ENCODE assay signal across 9 cellular contexts in genomic region chr1:160646711-160647328, GRCh38. TPM values are rescaled to one million over a fixed set of nuclear protein-coding genes. Genes with fewer than 3 reads are reported as not detected.
A peak's percentile ranks its signal among the peaks of the same experiment; 100 is the strongest.
DNase-seq lines count a peak whose midpoint lies in the region; ATAC-seq, FAIRE-seq and TF ChIP-seq lines count a peak whose summit lies in the region.
"Had no signal": no experiment of that assay in that cellular context is flagged by ENCODE, and none has a peak within 500 bp of the region (broad histone marks: within the 10 kb centered on the region; RNA-seq: fewer than 3 reads in every experiment).

Gene SLAMF1 (minus strand): TSS chr1:160647044. CDS start chr1:160646945, 99 bp downstream.

- H3K27me3 ChIP-seq in K562 (ENCODE audit: control insufficient read depth in 2 of 2, insufficient read depth in 2 of 2, low read length in 2 of 2) (no peaks in the 10 kb centered on the region), thoracic aorta (replicated peaks; ENCODE audit: insufficient read depth) (no peaks in the 10 kb centered on the region)

- H3K4me3 ChIP-seq in K562 (no peak within 1 kb of the TSS), thoracic aorta (peak within 1 kb of the TSS; percentile 36), foreskin fibroblast (ENCODE audit: low read depth in 1 of 2, low read length in 2 of 2) (no peak within 1 kb of the TSS)

- H3K9me3 ChIP-seq in K562 (replicated peaks; ENCODE audit: control insufficient read depth, insufficient read depth, low read depth, low read length) (peaks cover 2% of the 10 kb centered on the region; the same call in 1 of the 2 replicates), thoracic aorta (no peaks in the 10 kb centered on the region)

- in situ Hi-C loops in K562 (cut with MboI): no loop called here

- POLR2A ChIA-PET in K562 (lab: Yijun Ruan, JAX): interaction anchor here (1.0 kb wide), 1 partner anchor 9 kb away, joined by 5 read pairs; no protein-coding TSS in a partner anchor

- DNase-seq in CMK (ENCODE audit: low read depth) (peak; percentile 41), Kasumi-1 (lab: John Stamatoyannopoulos, UW) (peak; percentile 22 to 38), K562 (ENCODE audit: extremely low read depth in 1 of 4, low spot score in 3 of 4) (no peak), thoracic aorta (ENCODE audit: low spot score) (no peak), NCI-H1694 (lab: John Stamatoyannopoulos, UW) (no peak), foreskin fibroblast (no peak), HPDE6-E6E7 (ENCODE audit: extremely low spot score) (no peak)

- no TSS peak for BruUV-seq in K562 (replicated peaks; lab: Mats Ljungman, UMichigan)

- H3K9me1 ChIP-seq in K562 (ENCODE audit: control insufficient read depth, insufficient read depth, low read length): no peaks in the 10 kb centered on the region

- H3K4me2 ChIP-seq in K562 (ENCODE audit: insufficient read depth, low read length): no peak within 1 kb of the TSS

- H2AFZ ChIP-seq in K562 (ENCODE audit: low read depth, low read length): peak within 1 kb of the TSS; percentile 51

- H3K36me3 ChIP-seq in K562 (ENCODE audit: control insufficient read depth, insufficient read depth, low read length): no peaks in the 10 kb centered on the region
- no peaks in the 10 kb centered on the region for H3K36me3 ChIP-seq in thoracic aorta

- TF ChIP-seq CTCF in K562 (IDR thresholded peaks at IDR 0.05 in 2 of 3, conservative IDR thresholded peaks at IDR 0.05 in 1 of 3; ENCODE audit: insufficient read depth in 2 of 3, low read depth in 1 of 3, low read length in 3 of 3): no peak
- no peak for TF ChIP-seq CTCF in thoracic aorta (IDR thresholded peaks at IDR 0.05)
- TF ChIP-seq CTCF in foreskin fibroblast (IDR thresholded peaks at IDR 0.05; ENCODE audit: low read depth, low read length): no peak

- H3K27ac ChIP-seq in K562 (ENCODE audit: extremely low read depth, low read depth, low read length): no peak within 1 kb of the TSS
- H3K27ac ChIP-seq in thoracic aorta: no peak within 1 kb of the TSS

- CTCF ChIA-PET in K562 (lab: Yijun Ruan, JAX; ENCODE audit: low intra/inter-chr PET ratio): interaction anchor here (0.6 kb wide), 1 partner anchor 81 kb away, joined by 3 read pairs; no protein-coding TSS in a partner anchor

- H3K4me1 ChIP-seq in K562 (replicated peaks in 1 of 2; ENCODE audit: control insufficient read depth in 2 of 2, insufficient read depth in 2 of 2, low read length in 2 of 2) (peaks cover 0 to 18% of the 10 kb centered on the region in 2 experiments; a peak in 4 of 5 replicates), thoracic aorta (ENCODE audit: control insufficient read depth in 1 of 2, low read depth in 2 of 2) (no peaks in the 10 kb centered on the region)

- TF ChIP-seq RAD21 in K562 (CRISPR knock-in tag; conservative IDR thresholded peaks at IDR 0.05 in 1 of 2, IDR thresholded peaks at IDR 0.05 in 1 of 2): no peak

- 40% methylated on average over 11 of the region's 11 CpGs for WGBS in K562 (ENCODE audit: insufficient coverage, low coverage, missing lambda C conversion rate)

- H3K79me2 ChIP-seq in K562 (ENCODE audit: control insufficient read depth, insufficient read depth, low read length): no peaks in the 10 kb centered on the region

- FAIRE-seq in K562 (lab: Jason Lieb, UNC): no peak
- FAIRE-seq: colon had no signal

- no peak within 1 kb of the TSS for H3K9ac ChIP-seq in K562 (ENCODE audit: insufficient read depth in 1 of 2, low read depth in 2 of 2, low read length in 2 of 2)

- no peaks in the 10 kb centered on the region for H4K20me1 ChIP-seq in K562 (replicated peaks; ENCODE audit: control insufficient read depth, insufficient read depth, low read length)

- TF ChIP-seq EP300 in K562 (IDR thresholded peaks at IDR 0.05; ENCODE audit: low read length): no peak

- peak; percentile 41 for ATAC-seq in GM19467 (IDR thresholded peaks at IDR 0.05; ENCODE audit: unreplicated experiment)
- ATAC-seq in K562: no peak
- no peak for ATAC-seq in thoracic aorta (ENCODE audit: insufficient number of reproducible peaks, low FRiP score, low read depth)

- TF ChIP-seq POLR2A in K562 (conservative IDR thresholded peaks at IDR 0.05): no peak

- intact Hi-C loops in K562 (cut with micrococcal nuclease): no loop called here

TF ChIP-seq in K562, 482 proteins besides CTCF, POLR2A, EP300 and RAD21:
- TF ChIP-seq L3MBTL2 (IDR thresholded peaks at IDR 0.05) (0 out of 2 replicates have a peak, but pooled peaks have one; percentile 5), HES1 (IDR thresholded peaks at IDR 0.05; ENCODE audit: low read depth) (no peak), MEIS2 (IDR thresholded peaks at IDR 0.05; ENCODE audit: partially characterized antibody) (peak; percentile 36)

RNA-seq across cellular contexts. Expression of gene SLAMF1, which starts in this region (rescaled TPM):
- not detected in 2 replicates for total RNA-seq in K562 (2011; cell fraction: chromatin; rRNA removed; ENCODE audit: low replicate concordance)
- total RNA-seq in K562 (2011; cell fraction: nucleolus; rRNA removed): not detected in 2 replicates
- total RNA-seq in K562 (2011; cell fraction: nucleoplasm; rRNA removed): not detected in 2 replicates
- total RNA-seq in K562 (2014; rRNA removed) (not detected in 2 replicates), K562 (2014; rRNA removed; fragmentation: Illumina TruSeq; extraction: Trizol) (not detected in 2 replicates), K562 (2015; rRNA removed; fragmentation: Illumina TruSeq; extraction: Trizol) (0.04 and 0.15 TPM in 2 replicates), K562 (2021) (0.11 and 0.22 TPM in 2 replicates), thoracic aorta (1 to 10 TPM; 1.8 to 2.3 TPM)
- polyA plus RNA-seq in K562 (2011; rRNA removed) (not detected in 2 replicates), K562 (2014; fragmentation: Illumina TruSeq; extraction: Trizol) (0.08 TPM in 1 of 2 replicates, not detected in the other), K562 (2014; fragmentation: Nextera tagmentation; extraction: Ambion mirVana) (under 1 TPM; 0.04 to 0.13 TPM), K562 (2014; rRNA removed) (0.17 TPM in 1 of 2 replicates, not detected in the other)
- polyA plus RNA-seq in K562 (2011; cell fraction: cytosol; rRNA removed): not detected in 2 replicates
- polyA plus RNA-seq in K562 (2011; cell fraction: nucleus; rRNA removed): not detected in 2 replicates
- polyA plus RNA-seq in K562 (2012): 0.10 and 0.66 TPM in 2 replicates
- polyA minus RNA-seq in K562 (2011; rRNA and poly(A)+ RNA removed): not detected in 2 replicates
- not detected in 2 replicates for polyA minus RNA-seq in K562 (2011; cell fraction: cytosol; rRNA and poly(A)+ RNA removed)
- not detected in 2 replicates for polyA minus RNA-seq in K562 (2011; cell fraction: nucleus; rRNA and poly(A)+ RNA removed)

Comparison
In these comparisons a context has a peak if more than half of its experiments do, and no peak if none do; other contexts are left out.
1. DNase-seq: peak in CMK (single experiment) and Kasumi-1 (2 of 2); none in K562 (0 of 4), thoracic aorta (single experiment), NCI-H1694 (single experiment), foreskin fibroblast (0 of 2) and HPDE6-E6E7 (single experiment).